ENCODE assay signal across 36 cellular contexts in genomic region chr4:186912606-186913005, GRCh38.
"Had no signal": no experiment of that assay in that cellular context is flagged by ENCODE, and none has a peak within 500 bp of the region (broad histone marks: within the 10 kb centered on the region; RNA-seq: fewer than 3 reads in every experiment).

No MANE protein-coding gene starts in this region.

- H3K4me3 Mint-ChIP-seq: activated B cell treated with CpG ODN at 0.5 μM for 24 hours; activated CD4-positive, alpha-beta memory T cell treated with anti-CD3 and anti-CD28 coated beads for 36 hours; activated CD4-positive, alpha-beta T cell treated with anti-CD3 and anti-CD28 coated beads, Interleukin-2, amount 10 ng/mL, durations not matched to agents 24 days and 14 days; activated CD8-positive, alpha-beta memory T cell treated with anti-CD3 and anti-CD28 coated beads, Interleukin-2, amount 10 ng/mL, durations not matched to agents 7 days and 5 days; activated CD8-positive, alpha-beta T cell treated with anti-CD3 and anti-CD28 coated beads, Interleukin-2, amount 10 ng/mL, durations not matched to agents 7 days and 5 days; activated naive CD4-positive, alpha-beta T cell treated with anti-CD3 and anti-CD28 coated beads for 36 hours; activated naive CD4-positive, alpha-beta T cell treated with anti-CD3 and anti-CD28 coated beads, Interleukin-2, amount 50 U/mL, for 24 hours; activated naive CD8-positive, alpha-beta T cell treated with anti-CD3 and anti-CD28 coated beads for 36 hours; activated naive CD8-positive, alpha-beta T cell treated with anti-CD3 and anti-CD28 coated beads, Interleukin-2, amount 50 U/mL, for 24 hours; activated T-helper 1 cell treated with anti-CD3 and anti-CD28 coated beads, Interleukin-12 subunit alpha, Interleukin-12 subunit beta, Interleukin-2, Interleukin-4 antibody, amounts not matched to agents 30 ng/mL and 10 ng/mL and 1 ng/mL, durations not matched to agents 14 hours and 24 hours and 36 hours; brain; T-helper 2 cell treated with Interferon-gamma antibody and Interleukin-4, amounts not matched to agents 5 μg/mL and 100 μg/mL, for 36 hours had no signal

- H3K4me1 ChIP-seq: adrenal gland, breast epithelium, colonic mucosa had no signal

- H3K36me3 ChIP-seq: adrenal gland, breast epithelium, cardiac muscle cell, colonic mucosa, WERI-Rb-1 had no signal

- DNase-seq: activated B cell treated with CpG ODN at 0.5 μM for 24 hours; activated CD4-positive, alpha-beta memory T cell treated with anti-CD3 and anti-CD28 coated beads for 36 hours; activated CD4-positive, alpha-beta T cell treated with anti-CD3 and anti-CD28 coated beads, Interleukin-2, amount 10 ng/mL, durations not matched to agents 24 days and 14 days; activated CD8-positive, alpha-beta memory T cell treated with anti-CD3 and anti-CD28 coated beads, Interleukin-2, amount 10 ng/mL, durations not matched to agents 7 days and 5 days; activated CD8-positive, alpha-beta memory T cell treated with anti-CD3 and anti-CD28 coated beads, Interleukin-2, amount 50 U/mL, for 4 hours; activated CD8-positive, alpha-beta T cell treated with anti-CD3 and anti-CD28 coated beads, Interleukin-2, amount 10 ng/mL, durations not matched to agents 7 days and 5 days; activated effector memory CD4-positive, alpha-beta T cell treated with anti-CD3 and anti-CD28 coated beads, Interleukin-2, amount 50 U/mL, for 16 hours; activated naive CD4-positive, alpha-beta T cell treated with anti-CD3 and anti-CD28 coated beads for 36 hours; activated naive CD8-positive, alpha-beta T cell treated with anti-CD3 and anti-CD28 coated beads for 36 hours; activated naive CD8-positive, alpha-beta T cell treated with anti-CD3 and anti-CD28 coated beads, Interleukin-2, amount 50 U/mL, for 24 hours; activated T-cell treated with anti-CD3 and anti-CD28 coated beads, Interleukin-2, amount 50 U/mL, for 1 hour; activated T-cell treated with anti-CD3 and anti-CD28 coated beads, Interleukin-2, amount 50 U/mL, for 48 hours; adrenal gland; amygdala; aorta; central memory CD4-positive, alpha-beta T cell; cerebellar nuclear complex; colonic mucosa; effector CD8-positive, alpha-beta T cell; foreskin fibroblast; head of caudate nucleus; hippocampal formation; T1000; WERI-Rb-1 had no signal

- H3K27ac ChIP-seq: adrenal gland, breast epithelium, cardiac muscle cell, colonic mucosa, epithelial cell of prostate, WERI-Rb-1 had no signal

- H3K27me3 Mint-ChIP-seq: activated B cell treated with CpG ODN at 0.5 μM for 24 hours; activated CD4-positive, alpha-beta memory T cell treated with anti-CD3 and anti-CD28 coated beads for 36 hours; activated CD4-positive, alpha-beta T cell treated with anti-CD3 and anti-CD28 coated beads, Interleukin-2, amount 10 ng/mL, durations not matched to agents 24 days and 14 days; activated CD8-positive, alpha-beta memory T cell treated with anti-CD3 and anti-CD28 coated beads, Interleukin-2, amount 10 ng/mL, durations not matched to agents 7 days and 5 days; activated naive CD4-positive, alpha-beta T cell treated with anti-CD3 and anti-CD28 coated beads, Interleukin-2, amount 50 U/mL, for 24 hours; activated naive CD8-positive, alpha-beta T cell treated with anti-CD3 and anti-CD28 coated beads for 36 hours; activated naive CD8-positive, alpha-beta T cell treated with anti-CD3 and anti-CD28 coated beads, Interleukin-2, amount 50 U/mL, for 24 hours; brain had no signal

- H3K36me3 Mint-ChIP-seq: activated CD4-positive, alpha-beta memory T cell treated with anti-CD3 and anti-CD28 coated beads for 36 hours; activated CD8-positive, alpha-beta memory T cell treated with anti-CD3 and anti-CD28 coated beads, Interleukin-2, amount 10 ng/mL, durations not matched to agents 7 days and 5 days; activated naive CD4-positive, alpha-beta T cell treated with anti-CD3 and anti-CD28 coated beads, Interleukin-2, amount 50 U/mL, for 24 hours; activated naive CD8-positive, alpha-beta T cell treated with anti-CD3 and anti-CD28 coated beads for 36 hours; brain had no signal

- H3K27me3 ChIP-seq: adrenal gland, breast epithelium, cardiac muscle cell, colonic mucosa had no signal

- H3K4me1 Mint-ChIP-seq: activated B cell treated with CpG ODN at 0.5 μM for 24 hours; activated CD4-positive, alpha-beta T cell treated with anti-CD3 and anti-CD28 coated beads, Interleukin-2, amount 10 ng/mL, durations not matched to agents 24 days and 14 days; activated CD8-positive, alpha-beta memory T cell treated with anti-CD3 and anti-CD28 coated beads, Interleukin-2, amount 10 ng/mL, durations not matched to agents 7 days and 5 days; activated naive CD4-positive, alpha-beta T cell treated with anti-CD3 and anti-CD28 coated beads, Interleukin-2, amount 50 U/mL, for 24 hours; activated naive CD8-positive, alpha-beta T cell treated with anti-CD3 and anti-CD28 coated beads for 36 hours; activated naive CD8-positive, alpha-beta T cell treated with anti-CD3 and anti-CD28 coated beads, Interleukin-2, amount 50 U/mL, for 24 hours; brain had no signal

- H3K9me3 Mint-ChIP-seq: activated naive CD4-positive, alpha-beta T cell treated with anti-CD3 and anti-CD28 coated beads for 36 hours had no signal

- H3K27ac Mint-ChIP-seq: activated B cell treated with CpG ODN at 0.5 μM for 24 hours; activated CD4-positive, alpha-beta memory T cell treated with anti-CD3 and anti-CD28 coated beads for 36 hours; activated CD4-positive, alpha-beta T cell treated with anti-CD3 and anti-CD28 coated beads, Interleukin-2, amount 10 ng/mL, durations not matched to agents 24 days and 14 days; activated CD8-positive, alpha-beta memory T cell treated with anti-CD3 and anti-CD28 coated beads, Interleukin-2, amount 10 ng/mL, durations not matched to agents 7 days and 5 days; activated CD8-positive, alpha-beta T cell treated with anti-CD3 and anti-CD28 coated beads, Interleukin-2, amount 10 ng/mL, durations not matched to agents 7 days and 5 days; activated naive CD4-positive, alpha-beta T cell treated with anti-CD3 and anti-CD28 coated beads for 36 hours; activated naive CD4-positive, alpha-beta T cell treated with anti-CD3 and anti-CD28 coated beads, Interleukin-2, amount 50 U/mL, for 24 hours; activated naive CD8-positive, alpha-beta T cell treated with anti-CD3 and anti-CD28 coated beads for 36 hours; activated naive CD8-positive, alpha-beta T cell treated with anti-CD3 and anti-CD28 coated beads, Interleukin-2, amount 50 U/mL, for 24 hours; activated T-helper 1 cell treated with anti-CD3 and anti-CD28 coated beads, Interleukin-12 subunit alpha, Interleukin-12 subunit beta, Interleukin-2, Interleukin-4 antibody, amounts not matched to agents 30 ng/mL and 10 ng/mL and 1 ng/mL, durations not matched to agents 14 hours and 24 hours and 36 hours; activated T-helper 2 cell treated with anti-CD3 and anti-CD28 coated beads, Interferon-gamma antibody, Interleukin-2, Interleukin-4, amounts not matched to agents 10 μg/mL and 5 μg/mL and 100 μg/mL, durations not matched to agents 14 hours and 24 hours and 36 hours; brain; T-helper 2 cell treated with Interferon-gamma antibody and Interleukin-4, amounts not matched to agents 5 μg/mL and 100 μg/mL, for 36 hours had no signal

- H3K9me3 ChIP-seq: adrenal gland, breast epithelium, colonic mucosa had no signal

- FAIRE-seq: endometrium, endothelial cell of umbilical vein, frontal cortex had no signal

- H3K4me3 ChIP-seq: adrenal gland, breast epithelium, cardiac muscle cell, colonic mucosa had no signal

- ATAC-seq: activated CD4-positive, CD25-positive, alpha-beta regulatory T cell treated with anti-CD3 and anti-CD28 coated beads, Interleukin-2, amount 50 U/mL, for 24 hours; activated CD8-positive, alpha-beta memory T cell treated with anti-CD3 and anti-CD28 coated beads, Interleukin-2, amount 10 ng/mL, durations not matched to agents 7 days and 5 days; activated CD8-positive, alpha-beta T cell treated with anti-CD3 and anti-CD28 coated beads, Interleukin-2, amount 10 ng/mL, durations not matched to agents 7 days and 5 days; activated naive CD8-positive, alpha-beta T cell treated with anti-CD3 and anti-CD28 coated beads, Interleukin-2, amount 50 U/mL, for 24 hours had no signal
